22 cellular contexts compared by ENCODE assay signal in genomic region chr17:2610640-2611175, GRCh38. TPM values are rescaled to one million over a fixed set of nuclear protein-coding genes. Genes with fewer than 3 reads are reported as not detected.
DNase-seq lines count a peak whose midpoint lies in the region; ATAC-seq, FAIRE-seq and TF ChIP-seq lines count a peak whose summit lies in the region.
"Had no signal": no experiment of that assay in that cellular context is flagged by ENCODE, and none has a peak within 500 bp of the region (broad histone marks: within the 10 kb centered on the region; RNA-seq: fewer than 3 reads in every experiment).

No MANE protein-coding gene starts in this region.

- H3F3A ChIP-seq in GM23338 (replicated peaks; ENCODE audit: low read depth), result no peaks in the 10 kb centered on the region; the same call in 1 of the 2 replicates
- peaks cover 8% of the 10 kb centered on the region for H3F3A ChIP-seq in neural progenitor cell (ENCODE audit: low read depth)

- no peaks in the 10 kb centered on the region for H3K36me3 ChIP-seq in GM23338 (ENCODE audit: insufficient read depth)
- no peaks in the 10 kb centered on the region; the same call in 2 of the 3 replicates for H3K36me3 ChIP-seq in K562 (ENCODE audit: control insufficient read depth, insufficient read depth, low read length)
- no peaks in the 10 kb centered on the region for H3K36me3 ChIP-seq in neural progenitor cell
- H3K36me3 ChIP-seq: tibial artery had no signal

- in situ Hi-C loops in K562 (cut with MboI), result no loop called here

- H3K9me3 ChIP-seq in K562 (replicated peaks; ENCODE audit: control insufficient read depth, insufficient read depth, low read depth, low read length), result no peaks in the 10 kb centered on the region
- H3K9me3 ChIP-seq in neural progenitor cell (ENCODE audit: low read depth), result no peaks in the 10 kb centered on the region
- H3K9me3 ChIP-seq: BLaER1, tibial artery had no signal

- H4K20me1 ChIP-seq in GM23338 (replicated peaks; ENCODE audit: insufficient read depth) (peaks cover 82% of the 10 kb centered on the region), K562 (replicated peaks; ENCODE audit: control insufficient read depth, insufficient read depth, low read length) (peaks cover 18% of the 10 kb centered on the region), neural progenitor cell (ENCODE audit: low read depth) (peaks cover 100% of the 10 kb centered on the region)

- no peak for ATAC-seq in GM23338
- no peak for ATAC-seq in K562
- ATAC-seq: activated CD8-positive, alpha-beta memory T cell treated with anti-CD3 and anti-CD28 coated beads, Interleukin-2, amount 10 ng/mL, durations not matched to agents 7 days and 5 days; sciatic nerve had no signal

- peaks cover 2% of the 10 kb centered on the region for H3K9me1 ChIP-seq in K562 (ENCODE audit: control insufficient read depth, insufficient read depth, low read length)

- H3K27ac Mint-ChIP-seq in activated CD4-positive, alpha-beta memory T cell treated with anti-CD3 and anti-CD28 coated beads for 36 hours, result peak overlapping the region; percentile 30
- H3K27ac Mint-ChIP-seq in activated CD4-positive, alpha-beta memory T cell treated with anti-CD3 and anti-CD28 coated beads, Interleukin-2, amount 10 ng/mL, durations not matched to agents 7 days and 5 days, result no peak overlapping the region
- H3K27ac Mint-ChIP-seq in GM23338 (no peak overlapping the region; the same call in 1 of the 2 replicates), neural progenitor cell (no peak overlapping the region)
- H3K27ac Mint-ChIP-seq: activated CD8-positive, alpha-beta memory T cell treated with anti-CD3 and anti-CD28 coated beads, Interleukin-2, amount 10 ng/mL, durations not matched to agents 7 days and 5 days had no signal

- H3K4me2 ChIP-seq in GM23338 (no peak overlapping the region), K562 (ENCODE audit: insufficient read depth, low read length) (no peak overlapping the region), neural progenitor cell (no peak overlapping the region)
- H3K4me2 ChIP-seq: BLaER1 had no signal

- FAIRE-seq in K562 (lab: Jason Lieb, UNC), result no peak
- FAIRE-seq: A204.1, colon had no signal

- 0 out of 2 replicates have a peak overlapping the region, but pooled peaks have one; percentile 8 for H3K27ac ChIP-seq in GM23338 (ENCODE audit: low read depth)
- H3K27ac ChIP-seq in K562 (ENCODE audit: extremely low read depth, low read depth, low read length), result no peak overlapping the region
- peak overlapping the region; percentile 56 for H3K27ac ChIP-seq in neural progenitor cell
- H3K27ac ChIP-seq: BLaER1, tibial artery had no signal

- H3K36me3 Mint-ChIP-seq in activated CD4-positive, alpha-beta memory T cell treated with anti-CD3 and anti-CD28 coated beads for 36 hours, result no peaks in the 10 kb centered on the region
- H3K36me3 Mint-ChIP-seq in activated CD4-positive, alpha-beta memory T cell treated with anti-CD3 and anti-CD28 coated beads, Interleukin-2, amount 10 ng/mL, durations not matched to agents 7 days and 5 days (ENCODE audit: low read depth), result peaks cover 9% of the 10 kb centered on the region
- H3K36me3 Mint-ChIP-seq in GM23338 (ENCODE audit: low read depth) (no peaks in the 10 kb centered on the region), neural progenitor cell (peaks cover 15% of the 10 kb centered on the region)

- DNase-seq in activated CD4-positive, alpha-beta memory T cell treated with anti-CD3 and anti-CD28 coated beads for 36 hours, result no peak
- no peak for DNase-seq in activated CD4-positive, alpha-beta memory T cell treated with anti-CD3 and anti-CD28 coated beads, Interleukin-2, amount 10 ng/mL, durations not matched to agents 7 days and 5 days
- no peak for DNase-seq in GM23338 (ENCODE audit: low spot score)
- no peak for DNase-seq in K562 (ENCODE audit: extremely low read depth in 1 of 4, low spot score in 3 of 4)
- DNase-seq in neural progenitor cell (ENCODE audit: low spot score), result no peak
- no peak for DNase-seq in NCI-H446 (lab: John Stamatoyannopoulos, UW)
- no peak for DNase-seq in SKM-1 (lab: John Stamatoyannopoulos, UW; ENCODE audit: unreplicated experiment)
- DNase-seq in medulla oblongata (ENCODE audit: extremely low spot score), result no peak
- DNase-seq: activated CD8-positive, alpha-beta memory T cell treated with anti-CD3 and anti-CD28 coated beads, Interleukin-2, amount 10 ng/mL, durations not matched to agents 7 days and 5 days; activated naive CD4-positive, alpha-beta T cell; DMS53; hypothalamus; kidney glomerular epithelial cell; NCI-H1930; NCI-H526; stimulated activated naive CD4-positive, alpha-beta T cell treated with Interleukin-2 at 50 U/mL for 16 hours; T-helper 9 cell; tibial artery had no signal

- peaks cover 9% of the 10 kb centered on the region for H3K4me1 ChIP-seq in GM23338 (ENCODE audit: insufficient read depth)
- H3K4me1 ChIP-seq in K562 (replicated peaks in 1 of 2; ENCODE audit: control insufficient read depth in 2 of 2, insufficient read depth in 2 of 2, low read length in 2 of 2), result peaks cover 7 to 15% of the 10 kb centered on the region in 2 experiments; a peak in 4 of 5 replicates
- no peaks in the 10 kb centered on the region for H3K4me1 ChIP-seq in neural progenitor cell

- BruUV-seq in K562 (replicated peaks; lab: Mats Ljungman, UMichigan), result no TSS peak

- H3K9ac ChIP-seq in K562 (ENCODE audit: insufficient read depth in 1 of 2, low read depth in 2 of 2, low read length in 2 of 2), result no peak overlapping the region
- no peak overlapping the region for H3K9ac ChIP-seq in neural progenitor cell
- H3K9ac ChIP-seq: BLaER1 had no signal

- no peak for TF ChIP-seq RAD21 in K562 (CRISPR knock-in tag; conservative IDR thresholded peaks at IDR 0.05 in 1 of 2, IDR thresholded peaks at IDR 0.05 in 1 of 2)

- no peak for TF ChIP-seq CTCF in GM23338 (conservative IDR thresholded peaks at IDR 0.05; ENCODE audit: low read depth in 2 of 2)
- TF ChIP-seq CTCF in K562 (IDR thresholded peaks at IDR 0.05 in 2 of 3, conservative IDR thresholded peaks at IDR 0.05 in 1 of 3; ENCODE audit: insufficient read depth in 2 of 3, low read depth in 1 of 3, low read length in 3 of 3), result no peak
- TF ChIP-seq CTCF in neural progenitor cell (IDR thresholded peaks at IDR 0.05), result no peak

- no peak for TF ChIP-seq POLR2A in K562 (conservative IDR thresholded peaks at IDR 0.05)

- POLR2A ChIA-PET in activated CD4-positive, alpha-beta memory T cell treated with anti-CD3 and anti-CD28 coated beads for 36 hours (lab: Charles Lee), result no interaction called here
- POLR2A ChIA-PET in activated CD4-positive, alpha-beta memory T cell treated with anti-CD3 and anti-CD28 coated beads, Interleukin-2, amount 10 ng/mL, durations not matched to agents 7 days and 5 days (lab: Charles Lee), result no interaction called here
- POLR2A ChIA-PET in K562 (lab: Yijun Ruan, JAX), result no interaction called here

- H3K4me3 Mint-ChIP-seq in activated CD4-positive, alpha-beta memory T cell treated with anti-CD3 and anti-CD28 coated beads for 36 hours, result no peak overlapping the region
- H3K4me3 Mint-ChIP-seq in activated CD4-positive, alpha-beta memory T cell treated with anti-CD3 and anti-CD28 coated beads, Interleukin-2, amount 10 ng/mL, durations not matched to agents 7 days and 5 days, result no peak overlapping the region
- H3K4me3 Mint-ChIP-seq in GM23338 (no peak overlapping the region), neural progenitor cell (no peak overlapping the region)
- H3K4me3 Mint-ChIP-seq: activated CD8-positive, alpha-beta memory T cell treated with anti-CD3 and anti-CD28 coated beads, Interleukin-2, amount 10 ng/mL, durations not matched to agents 7 days and 5 days had no signal

- H3K27me3 Mint-ChIP-seq in activated CD4-positive, alpha-beta memory T cell treated with anti-CD3 and anti-CD28 coated beads for 36 hours, result no peaks in the 10 kb centered on the region
- no peaks in the 10 kb centered on the region for H3K27me3 Mint-ChIP-seq in activated CD4-positive, alpha-beta memory T cell treated with anti-CD3 and anti-CD28 coated beads, Interleukin-2, amount 10 ng/mL, durations not matched to agents 7 days and 5 days
- H3K27me3 Mint-ChIP-seq in GM23338 (ENCODE audit: insufficient read depth, low read depth, poor library complexity) (peaks cover 2% of the 10 kb centered on the region), neural progenitor cell (ENCODE audit: insufficient read depth, low read depth) (no peaks in the 10 kb centered on the region)
- H3K27me3 Mint-ChIP-seq: activated CD8-positive, alpha-beta memory T cell treated with anti-CD3 and anti-CD28 coated beads, Interleukin-2, amount 10 ng/mL, durations not matched to agents 7 days and 5 days had no signal

- no peaks in the 10 kb centered on the region for H3K9me3 Mint-ChIP-seq in activated CD4-positive, alpha-beta memory T cell treated with anti-CD3 and anti-CD28 coated beads for 36 hours
- H3K9me3 Mint-ChIP-seq in activated CD4-positive, alpha-beta memory T cell treated with anti-CD3 and anti-CD28 coated beads, Interleukin-2, amount 10 ng/mL, durations not matched to agents 7 days and 5 days, result no peaks in the 10 kb centered on the region
- H3K9me3 Mint-ChIP-seq in GM23338, result no peaks in the 10 kb centered on the region
- no peaks in the 10 kb centered on the region for H3K9me3 Mint-ChIP-seq in neural progenitor cell

- intact Hi-C loops in activated CD4-positive, alpha-beta memory T cell treated with anti-CD3 and anti-CD28 coated beads for 36 hours (cut with micrococcal nuclease), result no loop called here
- intact Hi-C loops in K562 (cut with micrococcal nuclease), result no loop called here

- H3K4me1 Mint-ChIP-seq in activated CD4-positive, alpha-beta memory T cell treated with anti-CD3 and anti-CD28 coated beads for 36 hours (ENCODE audit: low read depth), result peaks cover 38% of the 10 kb centered on the region
- peaks cover 29% of the 10 kb centered on the region for H3K4me1 Mint-ChIP-seq in activated CD4-positive, alpha-beta memory T cell treated with anti-CD3 and anti-CD28 coated beads, Interleukin-2, amount 10 ng/mL, durations not matched to agents 7 days and 5 days
- H3K4me1 Mint-ChIP-seq in GM23338, result peaks cover 23% of the 10 kb centered on the region
- H3K4me1 Mint-ChIP-seq in neural progenitor cell, result peaks cover 20% of the 10 kb centered on the region

- CTCF ChIA-PET in activated CD4-positive, alpha-beta memory T cell treated with anti-CD3 and anti-CD28 coated beads for 36 hours (lab: Charles Lee), result no interaction called here
- CTCF ChIA-PET in activated CD4-positive, alpha-beta memory T cell treated with anti-CD3 and anti-CD28 coated beads, Interleukin-2, amount 10 ng/mL, durations not matched to agents 7 days and 5 days (lab: Charles Lee), result interaction anchor here (1.3 kb wide), 1 partner anchor 228 kb away, joined by 3 read pairs; no protein-coding TSS in a partner anchor
- CTCF ChIA-PET in K562 (lab: Yijun Ruan, JAX; ENCODE audit: low intra/inter-chr PET ratio), result no interaction called here

- peaks cover 100% of the 10 kb centered on the region for H3K79me2 ChIP-seq in GM23338 (replicated peaks; ENCODE audit: insufficient read depth)
- peaks cover 90% of the 10 kb centered on the region for H3K79me2 ChIP-seq in K562 (ENCODE audit: control insufficient read depth, insufficient read depth, low read length)
- H3K79me2 ChIP-seq in neural progenitor cell (ENCODE audit: low read depth), result peaks cover 100% of the 10 kb centered on the region

- H2AFZ ChIP-seq in GM23338 (no peak overlapping the region), K562 (ENCODE audit: low read depth, low read length) (no peak overlapping the region), neural progenitor cell (replicated peaks) (no peak overlapping the region)

- no peaks in the 10 kb centered on the region for H3K9me2 ChIP-seq in GM23338 (ENCODE audit: insufficient read depth)

- H3K4me3 ChIP-seq in GM23338 (no peak overlapping the region), K562 (no peak overlapping the region), neural progenitor cell (no peak overlapping the region)
- H3K4me3 ChIP-seq: BLaER1, tibial artery had no signal

- TF ChIP-seq EP300 in K562 (IDR thresholded peaks at IDR 0.05; ENCODE audit: low read length), result no peak

- WGBS in K562 (ENCODE audit: insufficient coverage, low coverage, missing lambda C conversion rate), result 37% methylated on average over 2 of the region's 2 CpGs

- H3K27me3 ChIP-seq in GM23338 (ENCODE audit: insufficient read depth) (no peaks in the 10 kb centered on the region), K562 (ENCODE audit: control insufficient read depth in 2 of 2, insufficient read depth in 2 of 2, low read length in 2 of 2) (no peaks in the 10 kb centered on the region), neural progenitor cell (no peaks in the 10 kb centered on the region)
- H3K27me3 ChIP-seq: BLaER1, tibial artery had no signal

RNA-seq across cellular contexts. Expression of gene PAFAH1B1, which starts 17.3 kb away (rescaled TPM):
- 100 to 1,000 TPM; 170 to 173 TPM for total RNA-seq in activated CD4-positive, alpha-beta memory T cell treated with anti-CD3 and anti-CD28 coated beads for 36 hours
- total RNA-seq in activated CD4-positive, alpha-beta memory T cell treated with anti-CD3 and anti-CD28 coated beads, Interleukin-2, amount 10 ng/mL, durations not matched to agents 7 days and 5 days, result 100 to 1,000 TPM; 183 to 186 TPM
- total RNA-seq in GM23338 (2014; rRNA removed; shearing (Covaris generic)), result 68.5 and 69.9 TPM in 2 replicates
- 71.7 and 84.4 TPM in 2 replicates for polyA plus RNA-seq in GM23338 (2016; fragmentation: Nextera tagmentation; extraction: Ambion mirVana)
- 62.7 and 148 TPM in 2 replicates for total RNA-seq in K562 (2011; cell fraction: chromatin; rRNA removed; ENCODE audit: low replicate concordance)
- total RNA-seq in K562 (2011; cell fraction: nucleolus; rRNA removed), result 24.2 and 29.3 TPM in 2 replicates
- 59.6 and 81.6 TPM in 2 replicates for total RNA-seq in K562 (2011; cell fraction: nucleoplasm; rRNA removed)
- 23.8 and 32.6 TPM in 2 replicates for total RNA-seq in K562 (2014; rRNA removed)
- total RNA-seq in K562 (2014; rRNA removed; fragmentation: Illumina TruSeq; extraction: Trizol), result 54.6 and 66.5 TPM in 2 replicates
- 45.0 and 48.2 TPM in 2 replicates for total RNA-seq in K562 (2015; rRNA removed; fragmentation: Illumina TruSeq; extraction: Trizol)
- 66.4 and 72.4 TPM in 2 replicates for total RNA-seq in K562 (2021)
- polyA plus RNA-seq in K562 (2011; rRNA removed), result 46.8 and 55.2 TPM in 2 replicates
- polyA plus RNA-seq in K562 (2011; cell fraction: cytosol; rRNA removed), result 14.9 and 28.2 TPM in 2 replicates
- 28.5 and 44.1 TPM in 2 replicates for polyA plus RNA-seq in K562 (2011; cell fraction: nucleus; rRNA removed)
- 48.1 and 57.4 TPM in 2 replicates for polyA plus RNA-seq in K562 (2012)
- 40.2 and 48.8 TPM in 2 replicates for polyA plus RNA-seq in K562 (2014; fragmentation: Illumina TruSeq; extraction: Trizol)
- polyA plus RNA-seq in K562 (2014; fragmentation: Nextera tagmentation; extraction: Ambion mirVana), result 10 to 100 TPM; 32.1 to 37.3 TPM
- 23.3 and 27.3 TPM in 2 replicates for polyA plus RNA-seq in K562 (2014; rRNA removed)
- 64.6 and 80.0 TPM in 2 replicates for polyA minus RNA-seq in K562 (2011; rRNA and poly(A)+ RNA removed)
- 25.8 and 42.9 TPM in 2 replicates for polyA minus RNA-seq in K562 (2011; cell fraction: cytosol; rRNA and poly(A)+ RNA removed)
- 10.2 and 16.9 TPM in 2 replicates for polyA minus RNA-seq in K562 (2011; cell fraction: nucleus; rRNA and poly(A)+ RNA removed)
- total RNA-seq in neural progenitor cell (ENCODE audit: low replicate concordance), result 177 and 209 TPM in 2 replicates
